27 cellular contexts compared by ENCODE assay signal in the genomic region with DNA sequence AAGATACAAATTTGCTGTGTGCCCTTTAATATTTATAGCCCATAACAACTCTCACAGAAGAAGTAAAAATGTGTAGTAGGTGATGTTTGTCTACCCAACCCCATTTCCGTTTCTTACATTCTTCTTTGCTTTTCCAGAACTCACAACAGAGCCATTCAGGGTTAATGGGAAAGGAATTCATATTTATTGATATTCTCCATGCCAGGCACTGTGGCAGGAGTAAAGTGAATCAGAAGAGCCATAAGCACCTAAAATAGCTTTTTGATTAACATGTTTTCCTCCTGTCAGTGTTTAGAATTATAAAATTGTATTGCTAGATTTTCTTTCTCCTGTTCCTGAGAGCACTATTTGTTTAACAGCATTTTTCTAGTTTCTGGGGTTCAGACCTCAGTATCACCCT. TPM values are rescaled to one million over a fixed set of nuclear protein-coding genes. Genes with fewer than 3 reads are reported as not detected.
DNase-seq lines count a peak whose midpoint lies in the region; ATAC-seq and TF ChIP-seq lines count a peak whose summit lies in the region.
"Had no signal": no experiment of that assay in that cellular context is flagged by ENCODE, and none has a peak within 500 bp of the region (broad histone marks: within the 10 kb centered on the region; RNA-seq: fewer than 3 reads in every experiment).

No MANE protein-coding gene starts in this region.

- ATAC-seq in gastroesophageal sphincter = no peak
- no peak for ATAC-seq in activated naive CD8-positive, alpha-beta T cell treated with anti-CD3 and anti-CD28 coated beads, Interleukin-2, amount 50 U/mL, for 24 hours
- ATAC-seq: activated T-cell treated with anti-CD3 and anti-CD28 coated beads, Interleukin-2, amount 50 U/mL, for 72 hours; K562; lower lobe of right lung; Right ventricle myocardium inferior; stimulated activated naive CD8-positive, alpha-beta T cell treated with anti-CD3 and anti-CD28 coated beads, Interleukin-15, Interleukin-2, amounts not matched to agents 100 U/mL and 50 U/mL, for 24 hours had no signal

- 0 out of 2 replicates have a peak, but pooled peaks cover 2% of the 10 kb centered on the region for H3K27me3 Mint-ChIP-seq in HFFc6 (ENCODE audit: insufficient read depth)
- no peaks in the 10 kb centered on the region for H3K27me3 Mint-ChIP-seq in activated naive CD8-positive, alpha-beta T cell treated with anti-CD3 and anti-CD28 coated beads, Interleukin-2, amount 50 U/mL, for 24 hours
- H3K27me3 Mint-ChIP-seq: activated CD4-positive, alpha-beta T cell treated with anti-CD3 and anti-CD28 coated beads, Interleukin-2, amount 10 ng/mL, durations not matched to agents 7 days and 5 days had no signal

- no peak overlapping the region for H3K4me3 Mint-ChIP-seq in HFFc6
- no peak overlapping the region for H3K4me3 Mint-ChIP-seq in activated naive CD8-positive, alpha-beta T cell treated with anti-CD3 and anti-CD28 coated beads, Interleukin-2, amount 50 U/mL, for 24 hours
- H3K4me3 Mint-ChIP-seq: activated CD4-positive, alpha-beta T cell treated with anti-CD3 and anti-CD28 coated beads, Interleukin-2, amount 10 ng/mL, durations not matched to agents 7 days and 5 days; activated T-cell treated with anti-CD3 and anti-CD28 coated beads, Interleukin-2, amount 50 U/mL, for 72 hours had no signal

- H3K9ac ChIP-seq in subcutaneous abdominal adipose tissue (ENCODE audit: low read length in 5 of 5) = no peak overlapping the region

- H3K27me3 ChIP-seq in gastroesophageal sphincter (no peaks in the 10 kb centered on the region), subcutaneous abdominal adipose tissue (ENCODE audit: control insufficient read depth in 5 of 5, insufficient read depth in 4 of 5, low read length in 5 of 5) (no peaks in the 10 kb centered on the region)
- H3K27me3 ChIP-seq: adrenal gland, brain microvascular endothelial cell, heart left ventricle had no signal

- H3K27ac ChIP-seq in VCaP (0 out of 2 replicates have a peak overlapping the region, but pooled peaks have one; percentile 5), gastroesophageal sphincter (peak overlapping the region; percentile 11 to 52 (median 34)), subcutaneous abdominal adipose tissue (ENCODE audit: low read depth, low read length) (peak overlapping the region; percentile 21)
- H3K27ac ChIP-seq: adrenal gland, brain microvascular endothelial cell, lower lobe of right lung, WERI-Rb-1 had no signal

- H3K36me3 ChIP-seq in gastroesophageal sphincter = no peaks in the 10 kb centered on the region
- H3K36me3 ChIP-seq in subcutaneous abdominal adipose tissue (ENCODE audit: control insufficient read depth in 5 of 5, insufficient read depth in 5 of 5, low read length in 5 of 5) = peaks cover 0 to 4% (median 0%) of the 10 kb centered on the region in 5 donors
- H3K36me3 ChIP-seq: adrenal gland, HAP-1, heart left ventricle, lower lobe of right lung, prostate gland, WERI-Rb-1 had no signal

- H3K4me1 ChIP-seq in gastroesophageal sphincter (peaks cover 0 to 26% (median 0%) of the 10 kb centered on the region in 3 donors), subcutaneous abdominal adipose tissue (ENCODE audit: control insufficient read depth in 5 of 5, insufficient read depth in 5 of 5, low read length in 5 of 5) (peaks cover 0 to 24% (median 0%) of the 10 kb centered on the region in 5 donors)
- H3K4me1 ChIP-seq: adrenal gland, lower lobe of right lung, prostate gland had no signal

- H3K9me3 ChIP-seq in gastroesophageal sphincter = no peaks in the 10 kb centered on the region
- no peaks in the 10 kb centered on the region for H3K9me3 ChIP-seq in subcutaneous abdominal adipose tissue (ENCODE audit: control insufficient read depth in 5 of 5, low read length in 5 of 5)
- H3K9me3 ChIP-seq: adrenal gland, HAP-1, heart left ventricle, lower lobe of right lung, prostate gland had no signal

- no peak overlapping the region for H3K4me3 ChIP-seq in gastroesophageal sphincter
- H3K4me3 ChIP-seq in subcutaneous abdominal adipose tissue (ENCODE audit: low read depth in 1 of 5, low read length in 5 of 5) = no peak overlapping the region
- H3K4me3 ChIP-seq: adrenal gland, HAP-1, heart left ventricle, K562, lower lobe of right lung, prostate gland had no signal

- no peak for TF ChIP-seq POLR2A in gastroesophageal sphincter (IDR thresholded peaks at IDR 0.05)

- H3K27ac Mint-ChIP-seq in HFFc6 = peak overlapping the region; percentile 1; the same call in 1 of the 2 replicates
- no peak overlapping the region for H3K27ac Mint-ChIP-seq in activated naive CD8-positive, alpha-beta T cell treated with anti-CD3 and anti-CD28 coated beads, Interleukin-2, amount 50 U/mL, for 24 hours
- H3K27ac Mint-ChIP-seq: activated CD4-positive, alpha-beta T cell treated with anti-CD3 and anti-CD28 coated beads, Interleukin-2, amount 10 ng/mL, durations not matched to agents 7 days and 5 days; activated T-cell treated with anti-CD3 and anti-CD28 coated beads, Interleukin-2, amount 50 U/mL, for 72 hours had no signal

- TF ChIP-seq CTCF in HFFc6 (IDR thresholded peaks at IDR 0.05) (no peak), VCaP (conservative IDR thresholded peaks at IDR 0.05) (no peak), gastroesophageal sphincter (IDR thresholded peaks at IDR 0.05) (no peak)

- 42 to 50% methylated on average over 1 of the region's 1 CpG for WGBS in gastroesophageal sphincter (ENCODE audit: low coverage in 1 of 2), 2 donors

- no peaks in the 10 kb centered on the region for H3K9me3 Mint-ChIP-seq in HFFc6
- no peaks in the 10 kb centered on the region for H3K9me3 Mint-ChIP-seq in activated naive CD8-positive, alpha-beta T cell treated with anti-CD3 and anti-CD28 coated beads, Interleukin-2, amount 50 U/mL, for 24 hours
- H3K9me3 Mint-ChIP-seq: activated CD4-positive, alpha-beta T cell treated with anti-CD3 and anti-CD28 coated beads, Interleukin-2, amount 10 ng/mL, durations not matched to agents 7 days and 5 days had no signal

- peaks cover 24% of the 10 kb centered on the region for H3K4me1 Mint-ChIP-seq in HFFc6 (ENCODE audit: low read depth)
- no peaks in the 10 kb centered on the region for H3K4me1 Mint-ChIP-seq in activated naive CD8-positive, alpha-beta T cell treated with anti-CD3 and anti-CD28 coated beads, Interleukin-2, amount 50 U/mL, for 24 hours
- H3K4me1 Mint-ChIP-seq: activated CD4-positive, alpha-beta T cell treated with anti-CD3 and anti-CD28 coated beads, Interleukin-2, amount 10 ng/mL, durations not matched to agents 7 days and 5 days had no signal

- TF ChIP-seq EP300 in gastroesophageal sphincter (IDR thresholded peaks at IDR 0.05) = no peak

- H3K36me3 Mint-ChIP-seq in HFFc6 (ENCODE audit: low read depth) = peaks cover 16% of the 10 kb centered on the region
- H3K36me3 Mint-ChIP-seq in activated naive CD8-positive, alpha-beta T cell treated with anti-CD3 and anti-CD28 coated beads, Interleukin-2, amount 50 U/mL, for 24 hours (ENCODE audit: low read depth) = no peaks in the 10 kb centered on the region

- no peak for DNase-seq in HFFc6
- no peak for DNase-seq in foreskin melanocyte
- DNase-seq in NCI-H2227 (lab: John Stamatoyannopoulos, UW; ENCODE audit: unreplicated experiment) = no peak
- no peak for DNase-seq in activated naive CD8-positive, alpha-beta T cell treated with anti-CD3 and anti-CD28 coated beads, Interleukin-2, amount 50 U/mL, for 24 hours
- DNase-seq: activated CD4-positive, alpha-beta T cell treated with anti-CD3 and anti-CD28 coated beads, Interleukin-2, amount 10 ng/mL, durations not matched to agents 7 days and 5 days; activated naive CD4-positive, alpha-beta T cell treated with Interleukin-2 at 50 U/mL for 16 hours; activated T-cell treated with anti-CD3 and anti-CD28 coated beads, Interleukin-2, amount 50 U/mL, for 72 hours; adrenal gland; brain microvascular endothelial cell; DMS79; effector CD8-positive, alpha-beta T cell; GF-D8; heart left ventricle; kidney glomerular epithelial cell; lower lobe of right lung; NCI-H2081; NCI-H345; stimulated activated CD4-positive, alpha-beta T cell treated with anti-CD3 and anti-CD28 coated beads, Interleukin-15, amount 100 ng/mL, for 24 hours; stimulated activated naive CD8-positive, alpha-beta T cell treated with anti-CD3 and anti-CD28 coated beads, Interleukin-15, Interleukin-2, amounts not matched to agents 100 U/mL and 50 U/mL, for 24 hours; WERI-Rb-1 had no signal

RNA-seq across cellular contexts. Expression of gene SEMA3C, which starts 49.5 kb away (rescaled TPM):
- 10 to 100 TPM; 52.4 to 74.6 (median 61.4) TPM for total RNA-seq in HFFc6 (2021; fragmentation: NEBNext Ultra II Directional; extraction: Animal tissue kit (Norgen Biotek cat#: 25700))
- total RNA-seq in gastroesophageal sphincter = 100 to 1,000 TPM; 115 to 189 (median 160) TPM
- total RNA-seq: activated CD4-positive, alpha-beta T cell treated with anti-CD3 and anti-CD28 coated beads, Interleukin-2, amount 10 ng/mL, durations not matched to agents 7 days and 5 days; activated T-cell treated with anti-CD3 and anti-CD28 coated beads, Interleukin-2, amount 50 U/mL, for 72 hours had no signal
